In the genomic region with DNA sequence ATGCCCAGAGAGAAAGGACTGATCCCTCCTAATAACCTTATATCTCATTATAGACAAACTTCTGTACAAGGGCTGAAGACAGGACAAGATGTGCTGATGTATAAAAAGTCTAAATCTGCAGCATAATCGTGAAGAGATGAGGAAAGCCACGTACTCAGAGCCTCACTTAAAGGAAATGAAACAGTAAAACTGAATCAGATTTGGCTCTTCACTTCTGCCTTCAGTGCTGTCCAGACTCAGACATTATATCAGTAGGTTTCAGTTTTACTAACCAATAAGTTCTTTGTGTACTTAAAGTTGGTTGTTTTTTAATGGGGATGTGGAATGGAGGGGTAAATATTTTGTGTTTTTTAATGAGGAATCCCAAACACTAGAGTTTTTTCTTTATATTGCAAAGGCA, we compare ENCODE assay signal across 8 cellular contexts. TPM values are rescaled to one million over a fixed set of nuclear protein-coding genes. Genes with fewer than 3 reads are reported as not detected.
DNase-seq lines count a peak whose midpoint lies in the region; ATAC-seq and TF ChIP-seq lines count a peak whose summit lies in the region.

No MANE protein-coding gene starts in this region.

- H3K27ac Mint-ChIP-seq in T-cell (peak overlapping the region; percentile 12 to 46), WTC11 (no peak overlapping the region)
- H3K27ac Mint-ChIP-seq in activated naive CD4-positive, alpha-beta T cell treated with anti-CD3 and anti-CD28 coated beads for 36 hours, result no peak overlapping the region

- no peak for TF ChIP-seq CTCF in WTC11 (IDR thresholded peaks at IDR 0.05)

- POLR2A ChIA-PET in T-cell (lab: Charles Lee), result interaction anchor here (0.6 to 0.8 kb wide), 2 partner anchors 10 to 572 kb away, joined by 3 read pairs; no protein-coding TSS in a partner anchor
- POLR2A ChIA-PET in WTC11 (lab: Charles Lee), result no interaction called here

- CTCF ChIA-PET in T-cell (lab: Charles Lee) (no interaction called here), WTC11 (lab: Charles Lee) (no interaction called here)
- CTCF ChIA-PET in activated naive CD4-positive, alpha-beta T cell treated with anti-CD3 and anti-CD28 coated beads for 36 hours (lab: Charles Lee), result no interaction called here

- H3K4me1 Mint-ChIP-seq in T-cell, result peaks cover 21 to 36% (median 28%) of the 10 kb centered on the region in 3 donors
- H3K4me1 Mint-ChIP-seq in WTC11, result peaks cover 16% of the 10 kb centered on the region
- H3K4me1 Mint-ChIP-seq in activated naive CD4-positive, alpha-beta T cell treated with anti-CD3 and anti-CD28 coated beads for 36 hours (ENCODE audit: low read depth), result peaks cover 20% of the 10 kb centered on the region

- ATAC-seq in GM19023 (IDR thresholded peaks at IDR 0.05; ENCODE audit: unreplicated experiment) (peak; percentile 92), HG02840 (IDR thresholded peaks at IDR 0.05; ENCODE audit: low FRiP score, unreplicated experiment) (peak; percentile 98), T-cell (replicated peaks in 1 of 4) (peak in 1 of 4 experiments; percentile 38), WTC11 (no peak)

- H3K4me3 Mint-ChIP-seq in T-cell, result no peak overlapping the region
- no peak overlapping the region for H3K4me3 Mint-ChIP-seq in WTC11
- H3K4me3 Mint-ChIP-seq in activated naive CD4-positive, alpha-beta T cell treated with anti-CD3 and anti-CD28 coated beads for 36 hours, result no peak overlapping the region

- H3K27me3 Mint-ChIP-seq in T-cell (no peaks in the 10 kb centered on the region), WTC11 (ENCODE audit: low read depth) (no peaks in the 10 kb centered on the region)
- H3K27me3 Mint-ChIP-seq in activated naive CD4-positive, alpha-beta T cell treated with anti-CD3 and anti-CD28 coated beads for 36 hours (ENCODE audit: low read depth), result no peaks in the 10 kb centered on the region

- H3K36me3 Mint-ChIP-seq in T-cell (no peaks in the 10 kb centered on the region), WTC11 (peaks cover 4% of the 10 kb centered on the region)
- H3K36me3 Mint-ChIP-seq in activated naive CD4-positive, alpha-beta T cell treated with anti-CD3 and anti-CD28 coated beads for 36 hours (ENCODE audit: low read depth), result no peaks in the 10 kb centered on the region

- DNase-seq in T-cell (no peak), medulla oblongata (ENCODE audit: extremely low spot score) (peak; percentile 74), WTC11 (ENCODE audit: low spot score) (no peak), caudate nucleus (lab: John Stamatoyannopoulos, UW) (no peak), C1 segment of cervical spinal cord (lab: John Stamatoyannopoulos, UW) (no peak)
- no peak for DNase-seq in activated naive CD4-positive, alpha-beta T cell treated with anti-CD3 and anti-CD28 coated beads for 36 hours

- no peaks in the 10 kb centered on the region for H3K9me3 Mint-ChIP-seq in T-cell
- peaks cover 7% of the 10 kb centered on the region for H3K9me3 Mint-ChIP-seq in WTC11
- peaks cover 2% of the 10 kb centered on the region for H3K9me3 Mint-ChIP-seq in activated naive CD4-positive, alpha-beta T cell treated with anti-CD3 and anti-CD28 coated beads for 36 hours

- intact Hi-C loops in activated naive CD4-positive, alpha-beta T cell treated with anti-CD3 and anti-CD28 coated beads for 36 hours (cut with micrococcal nuclease), result loop anchor here (1.0 kb wide), 1 partner anchor 110 kb away; no protein-coding TSS in a partner anchor

- H3K27ac ChIP-seq in caudate nucleus (ENCODE audit: low read depth, low read length), result no peak overlapping the region

TF ChIP-seq in WTC11, 78 proteins besides CTCF, POLR2A, EP300 and RAD21:
- TF ChIP-seq ZNF219 (CRISPR knock-in tag; IDR thresholded peaks at IDR 0.05; ENCODE audit: borderline replicate concordance), result no peak
- TF ChIP-seq, protein P1, sequence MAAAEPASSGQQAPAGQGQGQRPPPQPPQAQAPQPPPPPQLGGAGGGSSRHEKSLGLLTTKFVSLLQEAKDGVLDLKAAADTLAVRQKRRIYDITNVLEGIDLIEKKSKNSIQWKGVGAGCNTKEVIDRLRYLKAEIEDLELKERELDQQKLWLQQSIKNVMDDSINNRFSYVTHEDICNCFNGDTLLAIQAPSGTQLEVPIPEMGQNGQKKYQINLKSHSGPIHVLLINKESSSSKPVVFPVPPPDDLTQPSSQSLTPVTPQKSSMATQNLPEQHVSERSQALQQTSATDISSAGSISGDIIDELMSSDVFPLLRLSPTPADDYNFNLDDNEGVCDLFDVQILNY (CRISPR knock-in tag; IDR thresholded peaks at IDR 0.05), result no peak
- no peak for TF ChIP-seq ATF1 (CRISPR knock-in tag; IDR thresholded peaks at IDR 0.05)
- TF ChIP-seq IRF2 (CRISPR knock-in tag; IDR thresholded peaks at IDR 0.05; ENCODE audit: borderline replicate concordance, low read depth), result no peak
- TF ChIP-seq RELA (CRISPR knock-in tag; IDR thresholded peaks at IDR 0.05; ENCODE audit: borderline replicate concordance), result no peak
- no peak for TF ChIP-seq ZNF121 (CRISPR knock-in tag; IDR thresholded peaks at IDR 0.05)
- TF ChIP-seq ETV6 (CRISPR knock-in tag; IDR thresholded peaks at IDR 0.05), result no peak
- TF ChIP-seq, protein P2, sequence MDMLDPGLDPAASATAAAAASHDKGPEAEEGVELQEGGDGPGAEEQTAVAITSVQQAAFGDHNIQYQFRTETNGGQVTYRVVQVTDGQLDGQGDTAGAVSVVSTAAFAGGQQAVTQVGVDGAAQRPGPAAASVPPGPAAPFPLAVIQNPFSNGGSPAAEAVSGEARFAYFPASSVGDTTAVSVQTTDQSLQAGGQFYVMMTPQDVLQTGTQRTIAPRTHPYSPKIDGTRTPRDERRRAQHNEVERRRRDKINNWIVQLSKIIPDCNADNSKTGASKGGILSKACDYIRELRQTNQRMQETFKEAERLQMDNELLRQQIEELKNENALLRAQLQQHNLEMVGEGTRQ (CRISPR knock-in tag; IDR thresholded peaks at IDR 0.05), result no peak
- TF ChIP-seq ZNF317 (CRISPR knock-in tag; IDR thresholded peaks at IDR 0.05; ENCODE audit: borderline replicate concordance, low read depth), result no peak
- no peak for TF ChIP-seq ZNF423 (CRISPR knock-in tag; IDR thresholded peaks at IDR 0.05)
- TF ChIP-seq, protein P3, sequence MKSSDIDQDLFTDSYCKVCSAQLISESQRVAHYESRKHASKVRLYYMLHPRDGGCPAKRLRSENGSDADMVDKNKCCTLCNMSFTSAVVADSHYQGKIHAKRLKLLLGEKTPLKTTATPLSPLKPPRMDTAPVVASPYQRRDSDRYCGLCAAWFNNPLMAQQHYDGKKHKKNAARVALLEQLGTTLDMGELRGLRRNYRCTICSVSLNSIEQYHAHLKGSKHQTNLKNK (CRISPR knock-in tag; IDR thresholded peaks at IDR 0.05), result no peak
- TF ChIP-seq SP1 (CRISPR knock-in tag; conservative IDR thresholded peaks at IDR 0.05), result no peak
- TF ChIP-seq NR3C1 (CRISPR knock-in tag; conservative IDR thresholded peaks at IDR 0.05; ENCODE audit: low read depth), result no peak
- TF ChIP-seq, protein P4, sequence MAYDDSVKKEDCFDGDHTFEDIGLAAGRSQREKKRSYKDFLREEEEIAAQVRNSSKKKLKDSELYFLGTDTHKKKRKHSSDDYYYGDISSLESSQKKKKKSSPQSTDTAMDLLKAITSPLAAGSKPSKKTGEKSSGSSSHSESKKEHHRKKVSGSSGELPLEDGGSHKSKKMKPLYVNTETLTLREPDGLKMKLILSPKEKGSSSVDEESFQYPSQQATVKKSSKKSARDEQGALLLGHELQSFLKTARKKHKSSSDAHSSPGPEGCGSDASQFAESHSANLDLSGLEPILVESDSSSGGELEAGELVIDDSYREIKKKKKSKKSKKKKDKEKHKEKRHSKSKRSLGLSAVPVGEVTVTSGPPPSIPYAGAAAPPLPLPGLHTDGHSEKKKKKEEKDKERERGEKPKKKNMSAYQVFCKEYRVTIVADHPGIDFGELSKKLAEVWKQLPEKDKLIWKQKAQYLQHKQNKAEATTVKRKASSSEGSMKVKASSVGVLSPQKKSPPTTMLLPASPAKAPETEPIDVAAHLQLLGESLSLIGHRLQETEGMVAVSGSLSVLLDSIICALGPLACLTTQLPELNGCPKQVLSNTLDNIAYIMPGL (CRISPR knock-in tag; IDR thresholded peaks at IDR 0.05), result no peak
- no peak for TF ChIP-seq GRHL2 (CRISPR knock-in tag; IDR thresholded peaks at IDR 0.05; ENCODE audit: insufficient replicate concordance, severe bottlenecking)
- TF ChIP-seq, protein P5, sequence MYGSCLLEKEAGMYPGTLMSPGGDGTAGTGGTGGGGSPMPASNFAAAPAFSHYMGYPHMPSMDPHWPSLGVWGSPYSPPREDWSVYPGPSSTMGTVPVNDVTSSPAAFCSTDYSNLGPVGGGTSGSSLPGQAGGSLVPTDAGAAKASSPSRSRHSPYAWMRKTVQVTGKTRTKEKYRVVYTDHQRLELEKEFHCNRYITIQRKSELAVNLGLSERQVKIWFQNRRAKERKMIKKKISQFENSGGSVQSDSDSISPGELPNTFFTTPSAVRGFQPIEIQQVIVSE (CRISPR knock-in tag; IDR thresholded peaks at IDR 0.05; ENCODE audit: borderline replicate concordance), result no peak
- TF ChIP-seq ZNF396 (CRISPR knock-in tag; IDR thresholded peaks at IDR 0.05; ENCODE audit: borderline replicate concordance), result no peak
- no peak for TF ChIP-seq ZNF416 (CRISPR knock-in tag; IDR thresholded peaks at IDR 0.05)
- TF ChIP-seq, protein P6, sequence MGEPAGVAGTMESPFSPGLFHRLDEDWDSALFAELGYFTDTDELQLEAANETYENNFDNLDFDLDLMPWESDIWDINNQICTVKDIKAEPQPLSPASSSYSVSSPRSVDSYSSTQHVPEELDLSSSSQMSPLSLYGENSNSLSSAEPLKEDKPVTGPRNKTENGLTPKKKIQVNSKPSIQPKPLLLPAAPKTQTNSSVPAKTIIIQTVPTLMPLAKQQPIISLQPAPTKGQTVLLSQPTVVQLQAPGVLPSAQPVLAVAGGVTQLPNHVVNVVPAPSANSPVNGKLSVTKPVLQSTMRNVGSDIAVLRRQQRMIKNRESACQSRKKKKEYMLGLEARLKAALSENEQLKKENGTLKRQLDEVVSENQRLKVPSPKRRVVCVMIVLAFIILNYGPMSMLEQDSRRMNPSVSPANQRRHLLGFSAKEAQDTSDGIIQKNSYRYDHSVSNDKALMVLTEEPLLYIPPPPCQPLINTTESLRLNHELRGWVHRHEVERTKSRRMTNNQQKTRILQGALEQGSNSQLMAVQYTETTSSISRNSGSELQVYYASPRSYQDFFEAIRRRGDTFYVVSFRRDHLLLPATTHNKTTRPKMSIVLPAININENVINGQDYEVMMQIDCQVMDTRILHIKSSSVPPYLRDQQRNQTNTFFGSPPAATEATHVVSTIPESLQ (CRISPR knock-in tag; IDR thresholded peaks at IDR 0.05), result no peak

RNA-seq across cellular contexts. Expression of a gene that starts 45.3 kb away (rescaled TPM):
- total RNA-seq in T-cell (100 to 1,000 TPM in 2 of 5 donors, 10 to 100 TPM in 2, 1 to 10 TPM in 1; 7.1 to 439 (median 15.3) TPM), WTC11 (2021) (0.14 to 0.22 TPM in 2 of 3 replicates, not detected in the other)
- 1 to 10 TPM; 4.4 to 6.0 TPM for total RNA-seq in activated naive CD4-positive, alpha-beta T cell treated with anti-CD3 and anti-CD28 coated beads for 36 hours

Comparison
In these comparisons a context has a peak if more than half of its experiments do, and no peak if none do; other contexts are left out.
1. H3K27ac Mint-ChIP-seq: peak in T-cell (2 of 2); none in WTC11 (single experiment) and activated naive CD4-positive, alpha-beta T cell treated with anti-CD3 and anti-CD28 coated beads for 36 hours (single experiment).